In genomic region chr7:112147752-112148435, GRCh38 we compare ENCODE assay signal across 21 cellular contexts. TPM values are rescaled to one million over a fixed set of nuclear protein-coding genes. Genes with fewer than 3 reads are reported as not detected.
DNase-seq lines count a peak whose midpoint lies in the region; ATAC-seq and TF ChIP-seq lines count a peak whose summit lies in the region.
"Had no signal": no experiment of that assay in that cellular context is flagged by ENCODE, and none has a peak within 500 bp of the region (broad histone marks: within the 10 kb centered on the region; RNA-seq: fewer than 3 reads in every experiment).

No MANE protein-coding gene starts in this region.

- TF ChIP-seq CTCF in fibroblast of the aortic adventitia (IDR thresholded peaks at IDR 0.05; ENCODE audit: insufficient read depth, low read length), result no peak

- intact Hi-C loops in left cardiac atrium (cut with DNase I), result no loop called here

- DNase-seq in NCI-H82 (lab: John Stamatoyannopoulos, UW) (peak; percentile 18), NCI-H82 treated with DMSO at 0.1 percent for 48 hours (lab: John Stamatoyannopoulos, UW; ENCODE audit: unreplicated experiment) (no peak), fibroblast of the aortic adventitia (ENCODE audit: low read depth) (peak; percentile 21), left cardiac atrium (no peak), MV-4-11 (lab: John Stamatoyannopoulos, UW) (no peak), middle frontal gyrus (ENCODE audit: extremely low spot score, low spot score) (no peak)
- DNase-seq in activated CD4-positive, CD25-positive, alpha-beta regulatory T cell treated with anti-CD3 and anti-CD28 coated beads, Interleukin-2, amount 50 U/mL, for 72 hours, result no peak
- DNase-seq: activated B cell treated with CpG ODN at 0.5 μM for 24 hours; activated CD4-positive, alpha-beta memory T cell treated with anti-CD3 and anti-CD28 coated beads for 36 hours; activated effector memory CD4-positive, alpha-beta T cell treated with anti-CD3 and anti-CD28 coated beads, Interleukin-2, amount 50 U/mL, for 16 hours; brain microvascular endothelial cell; colonic mucosa; kidney glomerular epithelial cell; naive thymus-derived CD4-positive, alpha-beta T cell; NCI-H1436 treated with DMSO at 0.1 percent for 48 hours; posterior cingulate gyrus; right lobe of liver; stomach; upper lobe of right lung had no signal

- ATAC-seq in SK-N-SH treated with all-trans-retinoic acid at 6 μM for 48 hours (no peak), left cardiac atrium (no peak)
- ATAC-seq: naive thymus-derived CD4-positive, alpha-beta T cell; right lobe of liver; upper lobe of right lung had no signal

- H3K4me3 ChIP-seq in fibroblast of the aortic adventitia (ENCODE audit: low read depth, low read length), result no peak overlapping the region
- H3K4me3 ChIP-seq: BLaER1 treated with 17β-estradiol and CSF1 and Interleukin-3, amounts not matched to agents 10 nM and 100 nM; colonic mucosa; right lobe of liver; stomach; upper lobe of right lung had no signal

TF ChIP-seq in SK-N-SH treated with all-trans-retinoic acid at 6 μM for 48 hours, 23 proteins besides CTCF, POLR2A, EP300 and RAD21:
- TF ChIP-seq OSR1 (CRISPR knock-in tag; IDR thresholded peaks at IDR 0.05) (no peak), TOX (CRISPR knock-in tag; IDR thresholded peaks at IDR 0.05; ENCODE audit: borderline replicate concordance) (no peak), SNAI2 (CRISPR knock-in tag; IDR thresholded peaks at IDR 0.05) (0 out of 2 replicates have a peak, but pooled peaks have one; percentile 52), ZNF70 (CRISPR knock-in tag; IDR thresholded peaks at IDR 0.05) (no peak), ZNF565 (CRISPR knock-in tag; conservative IDR thresholded peaks at IDR 0.05; ENCODE audit: low read depth) (no peak), CSRNP3 (CRISPR knock-in tag; IDR thresholded peaks at IDR 0.05) (no peak), PATZ1 (CRISPR knock-in tag; IDR thresholded peaks at IDR 0.05; ENCODE audit: borderline replicate concordance) (no peak), GLIS3 (CRISPR knock-in tag; IDR thresholded peaks at IDR 0.05) (no peak), CREB5 (CRISPR knock-in tag; IDR thresholded peaks at IDR 0.05; ENCODE audit: low read depth) (no peak), BACH2 (CRISPR knock-in tag; IDR thresholded peaks at IDR 0.05; ENCODE audit: borderline replicate concordance) (no peak), ESRRG (CRISPR knock-in tag; IDR thresholded peaks at IDR 0.05) (no peak), ZNF8 (CRISPR knock-in tag; IDR thresholded peaks at IDR 0.05) (no peak), ZFP3 (CRISPR knock-in tag; IDR thresholded peaks at IDR 0.05) (no peak), ARNTL (CRISPR knock-in tag; IDR thresholded peaks at IDR 0.05; ENCODE audit: borderline replicate concordance, low read depth) (no peak), CSDC2 (CRISPR knock-in tag; IDR thresholded peaks at IDR 0.05) (no peak), ISL1 (CRISPR knock-in tag; IDR thresholded peaks at IDR 0.05) (peak; percentile 39), RARB (CRISPR knock-in tag; IDR thresholded peaks at IDR 0.05) (no peak), TSHZ2 (CRISPR knock-in tag; IDR thresholded peaks at IDR 0.05) (0 out of 2 replicates have a peak, but pooled peaks have one; percentile 26), ZFP30 (CRISPR knock-in tag; IDR thresholded peaks at IDR 0.05) (no peak), POU6F1 (CRISPR knock-in tag; IDR thresholded peaks at IDR 0.05; ENCODE audit: borderline replicate concordance, low read depth) (no peak), ZC3H10 (CRISPR knock-in tag; IDR thresholded peaks at IDR 0.05) (no peak), PPARA (CRISPR knock-in tag; IDR thresholded peaks at IDR 0.05; ENCODE audit: borderline replicate concordance) (no peak)

RNA-seq across cellular contexts. Expression of gene DOCK4, which starts 58.3 kb away (rescaled TPM):
- 7.6 and 25.9 TPM in 2 replicates for total RNA-seq in fibroblast of the aortic adventitia (ENCODE audit: low replicate concordance)
- total RNA-seq in left cardiac atrium, result 10 to 100 TPM; 17.1 to 19.3 TPM

RNA-seq across cellular contexts. Expression of gene ZNF277, which starts 58.6 kb away (rescaled TPM):
- total RNA-seq in fibroblast of the aortic adventitia (ENCODE audit: low replicate concordance), result 41.4 and 42.8 TPM in 2 replicates
- 10 to 100 TPM; 14.9 to 16.2 TPM for total RNA-seq in left cardiac atrium

Comparison
In these comparisons a context has a peak if more than half of its experiments do, and no peak if none do; other contexts are left out.
1. DNase-seq: peak in NCI-H82 (single experiment) and fibroblast of the aortic adventitia (single experiment); none in NCI-H82 treated with DMSO at 0.1 percent for 48 hours (single experiment), left cardiac atrium (single experiment), MV-4-11 (single experiment), middle frontal gyrus (single experiment) and activated CD4-positive, CD25-positive, alpha-beta regulatory T cell treated with anti-CD3 and anti-CD28 coated beads, Interleukin-2, amount 50 U/mL, for 72 hours (single experiment).